In genomic region chr11:32090774-32091370, GRCh38 we compare ENCODE assay signal across 8 cellular contexts. TPM values are rescaled to one million over a fixed set of nuclear protein-coding genes. Genes with fewer than 3 reads are reported as not detected.
DNase-seq lines count a peak whose midpoint lies in the region; ATAC-seq, FAIRE-seq and TF ChIP-seq lines count a peak whose summit lies in the region.

RCN1 (plus strand) TSS chr11:32091074; CDS start chr11:32091197, 123 bp downstream.

- TF ChIP-seq CTCF in cardiac muscle cell (IDR thresholded peaks at IDR 0.05; ENCODE audit: low read depth, low read length): no peak
- no peak for TF ChIP-seq CTCF in pancreas (IDR thresholded peaks at IDR 0.05)
- no peak for TF ChIP-seq CTCF in uterus (IDR thresholded peaks at IDR 0.05)

- H3K27ac ChIP-seq in cardiac muscle cell: peak within 1 kb of the TSS; percentile 66
- H3K27ac ChIP-seq in pancreas: peak within 1 kb of the TSS; percentile 69 to 86 (median 77)
- H3K27ac ChIP-seq in uterus: peak within 1 kb of the TSS; percentile 90 to 91

- no peaks in the 10 kb centered on the region for H3K36me3 ChIP-seq in adipocyte (ENCODE audit: control insufficient read depth, insufficient read depth, low read length, severe bottlenecking)
- no peaks in the 10 kb centered on the region for H3K36me3 ChIP-seq in cardiac muscle cell
- no peaks in the 10 kb centered on the region for H3K36me3 ChIP-seq in pancreas
- no peaks in the 10 kb centered on the region for H3K36me3 ChIP-seq in uterus

- H3K4me3 ChIP-seq in adipocyte (ENCODE audit: low read length) (peak within 1 kb of the TSS; percentile 93), cardiac muscle cell (peak within 1 kb of the TSS; percentile 30), pancreas (peak within 1 kb of the TSS; percentile 42 to 78 (median 69)), uterus (peak within 1 kb of the TSS; percentile 44 to 63)

- FAIRE-seq in pancreas (lab: Jason Lieb, UNC): no peak

- peak within 1 kb of the TSS; percentile 96 for H3K9ac ChIP-seq in adipocyte (ENCODE audit: low read length)

- peak; percentile 47 to 60 for TF ChIP-seq POLR2A in uterus (IDR thresholded peaks at IDR 0.05)

- DNase-seq in DMS 273 treated with DMSO at 0.1 percent for 48 hours (lab: John Stamatoyannopoulos, UW) (peak; percentile 41), HS-27A (ENCODE audit: low read depth) (peak; percentile 31), SK-MEL-5 (ENCODE audit: low read depth, low spot score) (peak; percentile 52), adipocyte (ENCODE audit: low read depth) (peak; percentile 94), cardiac muscle cell (ENCODE audit: low read depth in 1 of 2, low spot score in 1 of 2) (peak; percentile 94 to 95), pancreas (peak; percentile 35 to 84 (median 54)), uterus (peak; percentile 57 to 70)

- ATAC-seq in GM21360 (IDR thresholded peaks at IDR 0.05; ENCODE audit: unreplicated experiment) (peak; percentile 31), pancreas (peak; percentile 78 to 88 (median 82))

- 0% methylated on average over 29 to 68 of the region's 69 CpGs for WGBS in pancreas, 2 donors

- H3K27me3 ChIP-seq in adipocyte (replicated peaks; ENCODE audit: control insufficient read depth, insufficient read depth, low read length) (no peaks in the 10 kb centered on the region), cardiac muscle cell (no peaks in the 10 kb centered on the region), pancreas (no peaks in the 10 kb centered on the region), uterus (no peaks in the 10 kb centered on the region)

- intact Hi-C loops in pancreas (cut with DNase I): no loop called here
- intact Hi-C loops in uterus (cut with DNase I; ENCODE audit: low total_unique reads): no loop called here

- in situ Hi-C loops in SK-MEL-5 (cut with HindIII; ENCODE audit: low pct_unique_long_range_greater_than_20kb, low sequenced_read_pairs): no loop called here

- peaks cover 61% of the 10 kb centered on the region for H3K4me1 ChIP-seq in adipocyte (ENCODE audit: control insufficient read depth, insufficient read depth, low read length)
- H3K4me1 ChIP-seq in cardiac muscle cell (ENCODE audit: low read depth): no peaks in the 10 kb centered on the region
- no peaks in the 10 kb centered on the region for H3K4me1 ChIP-seq in pancreas
- H3K4me1 ChIP-seq in uterus: no peaks in the 10 kb centered on the region

- H3K9me3 ChIP-seq in adipocyte (ENCODE audit: control insufficient read depth, low read length): no peaks in the 10 kb centered on the region
- no peaks in the 10 kb centered on the region for H3K9me3 ChIP-seq in cardiac muscle cell (ENCODE audit: low read depth)
- no peaks in the 10 kb centered on the region for H3K9me3 ChIP-seq in pancreas
- H3K9me3 ChIP-seq in uterus: no peaks in the 10 kb centered on the region

RNA-seq across cellular contexts. Expression of gene RCN1, which starts in this region (rescaled TPM):
- total RNA-seq in SK-MEL-5 (2014; rRNA removed; shearing (Covaris generic)): 214 and 228 TPM in 2 replicates
- 316 and 331 TPM in 2 replicates for polyA plus RNA-seq in SK-MEL-5 (2015; cell fraction: cytosol; rRNA removed)
- 102 and 111 TPM in 2 replicates for polyA plus RNA-seq in SK-MEL-5 (2015; cell fraction: nucleus; rRNA removed)
- total RNA-seq in cardiac muscle cell: 62.5 and 64.5 TPM in 2 replicates
- polyA plus RNA-seq in cardiac muscle cell: 125 and 142 TPM in 2 replicates
- 10 to 100 TPM in 4 of 6 donors, 1 to 10 TPM in 2; 9.6 to 28.6 (median 15.9) TPM for total RNA-seq in pancreas
- polyA plus RNA-seq in pancreas: 10 to 100 TPM; 28.6 to 39.3 TPM
- 100 to 1,000 TPM in 1 of 4 donors, 10 to 100 TPM in 3; 26.1 to 221 (median 67.9) TPM for total RNA-seq in uterus

Comparison
In these comparisons a context has a peak if more than half of its experiments do, and no peak if none do; other contexts are left out.
1. Peak in every context shown above with its lines: DNase-seq, ATAC-seq, H3K4me3 ChIP-seq and H3K27ac ChIP-seq.
2. DNase-seq: peak in every context shown above with its lines; median percentile 94 in cardiac muscle cell; 94 in adipocyte; 64 in uterus; 54 in pancreas; 52 in SK-MEL-5; 41 in DMS 273 treated with DMSO at 0.1 percent for 48 hours; 31 in HS-27A.
3. H3K4me3 ChIP-seq: peak in every context shown above with its lines; median percentile 93 in adipocyte; 69 in pancreas; 54 in uterus; 30 in cardiac muscle cell.